ENCODE assay signal across 1 cellular context in genomic region chr3:5055352-5056004, GRCh38.
TF ChIP-seq lines count a peak whose summit lies in the region.

No MANE protein-coding gene starts in this region.

TF ChIP-seq in K562, 482 proteins besides CTCF, POLR2A, EP300 and RAD21 (continued from another document):
- TF ChIP-seq HINFP (tag; conservative IDR thresholded peaks at IDR 0.05; ENCODE audit: low read depth), result 0 out of 2 replicates have a peak, but pooled peaks have one; percentile 7
- TF ChIP-seq ZNF280A (IDR thresholded peaks at IDR 0.05; ENCODE audit: low read depth, partially characterized antibody), result no peak
- TF ChIP-seq ZBTB12 (CRISPR knock-in tag; IDR thresholded peaks at IDR 0.05), result no peak
- 0 out of 2 replicates have a peak, but pooled peaks have one; percentile 43 for TF ChIP-seq HDGF (IDR thresholded peaks at IDR 0.05)
- no peak for TF ChIP-seq SLC30A9 (CRISPR knock-in tag; IDR thresholded peaks at IDR 0.05)
TF ChIP-seq in K562: peak in this region for 10.
